In genomic region chr3:15253023-15253697, GRCh38 we compare ENCODE assay signal across 1 cellular context.
TF ChIP-seq lines count a peak whose summit lies in the region.

No MANE protein-coding gene starts in this region.

TF ChIP-seq in K562, 482 proteins besides CTCF, POLR2A, EP300 and RAD21 (continued from another document and continues in another):
- no peak for TF ChIP-seq ZBTB33 (CRISPR knock-in tag; IDR thresholded peaks at IDR 0.05)
- no peak; the same call in 1 of the 2 replicates for TF ChIP-seq PML (IDR thresholded peaks at IDR 0.05; ENCODE audit: low read length)
- TF ChIP-seq TFAM (CRISPR knock-in tag; conservative IDR thresholded peaks at IDR 0.05), result no peak
- TF ChIP-seq CHCHD3 (CRISPR knock-in tag; IDR thresholded peaks at IDR 0.05), result no peak
- no peak for TF ChIP-seq ETS2 (tag; IDR thresholded peaks at IDR 0.05; ENCODE audit: borderline replicate concordance, poor library complexity, severe bottlenecking)
- no peak for TF ChIP-seq ZNF518B (CRISPR knock-in tag; IDR thresholded peaks at IDR 0.05)
- no peak for TF ChIP-seq AFF4 (CRISPR knock-in tag; IDR thresholded peaks at IDR 0.05)
- TF ChIP-seq TEAD4 (IDR thresholded peaks at IDR 0.05; ENCODE audit: low read length), result peak; percentile 47; the same call in 1 of the 2 replicates
- TF ChIP-seq TEAD4 (CRISPR knock-in tag; IDR thresholded peaks at IDR 0.05; ENCODE audit: borderline replicate concordance), result no peak
- no peak for TF ChIP-seq TBP (optimal IDR thresholded peaks at IDR 0.05; ENCODE audit: low read depth, low read length)
- TF ChIP-seq STAG1 (CRISPR knock-in tag; IDR thresholded peaks at IDR 0.05; ENCODE audit: borderline replicate concordance), result no peak
- TF ChIP-seq RBM15 (IDR thresholded peaks at IDR 0.05; ENCODE audit: insufficient read depth, low read length), result no peak
- no peak for TF ChIP-seq TEAD1 (CRISPR knock-in tag; IDR thresholded peaks at IDR 0.05)
- TF ChIP-seq TFE3 (CRISPR knock-in tag; IDR thresholded peaks at IDR 0.05), result peak; percentile 45; the same call in 1 of the 2 replicates
- peak; percentile 6; the same call in 1 of the 2 replicates for TF ChIP-seq NCOR1 (IDR thresholded peaks at IDR 0.05)
- TF ChIP-seq USF2 (CRISPR knock-in tag; IDR thresholded peaks at IDR 0.05), result peak; percentile 12; the same call in 1 of the 2 replicates
- TF ChIP-seq ZNF121 (CRISPR knock-in tag; conservative IDR thresholded peaks at IDR 0.05), result no peak
- no peak for TF ChIP-seq RCOR1 (IDR thresholded peaks at IDR 0.05; ENCODE audit: borderline replicate concordance in 1 of 2, low read depth in 2 of 2, low read length in 2 of 2)
- peak; percentile 36; the same call in 1 of the 2 replicates for TF ChIP-seq RAD51 (IDR thresholded peaks at IDR 0.05; ENCODE audit: borderline replicate concordance, low read depth)
- no peak for TF ChIP-seq SUPT5H (IDR thresholded peaks at IDR 0.05)
- no peak for TF ChIP-seq BACH1 (tag; IDR thresholded peaks at IDR 0.05)
- no peak for TF ChIP-seq EZH2 (IDR thresholded peaks at IDR 0.05; ENCODE audit: borderline replicate concordance, low read depth, low read length)
- TF ChIP-seq ZNF282 (CRISPR knock-in tag; IDR thresholded peaks at IDR 0.05), result no peak
- no peak for TF ChIP-seq MYBL2 (IDR thresholded peaks at IDR 0.05; ENCODE audit: low read depth)
- no peak for TF ChIP-seq MYBL2 (CRISPR knock-in tag; IDR thresholded peaks at IDR 0.05; ENCODE audit: borderline replicate concordance)
- TF ChIP-seq ZNF561 (CRISPR knock-in tag; conservative IDR thresholded peaks at IDR 0.05), result no peak
- no peak for TF ChIP-seq MTA2 (IDR thresholded peaks at IDR 0.05; ENCODE audit: low read depth)
- TF ChIP-seq MCM7 (IDR thresholded peaks at IDR 0.05), result no peak
- TF ChIP-seq ZBTB1 (CRISPR knock-in tag; IDR thresholded peaks at IDR 0.05; ENCODE audit: borderline replicate concordance, low read depth), result no peak
- TF ChIP-seq REST (CRISPR knock-in tag; IDR thresholded peaks at IDR 0.05; ENCODE audit: low read depth), result no peak
- no peak for TF ChIP-seq PTBP1 (IDR thresholded peaks at IDR 0.05; ENCODE audit: low read depth, low read length)
- TF ChIP-seq ZBTB8A (IDR thresholded peaks at IDR 0.05; ENCODE audit: partially characterized antibody), result no peak
- no peak for TF ChIP-seq CBX1 (IDR thresholded peaks at IDR 0.05; ENCODE audit: low read depth)
- TF ChIP-seq ZBTB2 (IDR thresholded peaks at IDR 0.05), result no peak
- no peak for TF ChIP-seq ESRRB (CRISPR knock-in tag; IDR thresholded peaks at IDR 0.05; ENCODE audit: borderline replicate concordance)
- TF ChIP-seq MYNN (IDR thresholded peaks at IDR 0.05), result no peak
- TF ChIP-seq MYNN (CRISPR knock-in tag; IDR thresholded peaks at IDR 0.05), result no peak
- TF ChIP-seq ZNF639 (CRISPR knock-in tag; conservative IDR thresholded peaks at IDR 0.05 in 1 of 2, IDR thresholded peaks at IDR 0.05 in 1 of 2), result peak in 1 of 2 experiments; percentile 9; a peak in 1 of 4 replicates
- TF ChIP-seq ZNF644 (tag; IDR thresholded peaks at IDR 0.05; ENCODE audit: low read depth), result no peak
- TF ChIP-seq KDM4B (IDR thresholded peaks at IDR 0.05; ENCODE audit: borderline replicate concordance in 2 of 2, low read depth in 1 of 2), result no peak
- no peak for TF ChIP-seq MBD2 (IDR thresholded peaks at IDR 0.05; ENCODE audit: borderline replicate concordance, low read depth)
- TF ChIP-seq E2F8 (IDR thresholded peaks at IDR 0.05; ENCODE audit: low read depth, partially characterized antibody), result no peak
